ENCODE assay signal across 8 cellular contexts in genomic region chr6:12290490-12290820, GRCh38. TPM values are rescaled to one million over a fixed set of nuclear protein-coding genes. Genes with fewer than 3 reads are reported as not detected.
DNase-seq lines count a peak whose midpoint lies in the region; TF ChIP-seq lines count a peak whose summit lies in the region.

No MANE protein-coding gene starts in this region.

- H2AFZ ChIP-seq in SU-DHL-6 (ENCODE audit: low read depth, low read length, severe bottlenecking), result no peak overlapping the region

- no peak overlapping the region for H3K4me3 ChIP-seq in SU-DHL-6 (ENCODE audit: insufficient read depth, low read length, poor library complexity, severe bottlenecking)
- H3K4me3 ChIP-seq in iPS-11a (ENCODE audit: low read depth, low read length), result peak overlapping the region; percentile 44
- H3K4me3 ChIP-seq in subcutaneous abdominal adipose tissue (ENCODE audit: low read depth in 1 of 5, low read length in 5 of 5), result peak overlapping the region; percentile 41 to 74 (median 69)

- no peak for TF ChIP-seq CTCF in SU-DHL-6 (IDR thresholded peaks at IDR 0.05; ENCODE audit: insufficient read depth, low read length, poor library complexity, severe bottlenecking)

- in situ Hi-C loops in ACHN (cut with HindIII; ENCODE audit: low pct_ligation_motif_present, low pct_unique_long_range_greater_than_20kb, low sequenced_read_pairs), result loop anchor here (10.0 kb wide), 1 partner anchor 314 kb away; no protein-coding TSS in a partner anchor

- H3F3A ChIP-seq in SU-DHL-6 (ENCODE audit: insufficient read depth), result no peaks in the 10 kb centered on the region

- no peaks in the 10 kb centered on the region for H3K27me3 ChIP-seq in SU-DHL-6 (ENCODE audit: low read length)
- peaks cover 4 to 12% (median 11%) of the 10 kb centered on the region in 5 donors for H3K27me3 ChIP-seq in subcutaneous abdominal adipose tissue (ENCODE audit: control insufficient read depth in 5 of 5, insufficient read depth in 4 of 5, low read length in 5 of 5)

- H3K9me3 ChIP-seq in SU-DHL-6 (ENCODE audit: insufficient read depth, low read length) (no peaks in the 10 kb centered on the region), subcutaneous abdominal adipose tissue (ENCODE audit: control insufficient read depth in 5 of 5, low read length in 5 of 5) (no peaks in the 10 kb centered on the region)

- DNase-seq in activated CD4-positive, alpha-beta T cell treated with anti-CD3 and anti-CD28 coated beads, Interleukin-2, amount 10 ng/mL, durations not matched to agents 24 days and 14 days, result no peak
- DNase-seq in activated CD4-positive, alpha-beta T cell treated with anti-CD3 and anti-CD28 coated beads for 1 hour, result no peak
- no peak for DNase-seq in NCI-H128 (lab: John Stamatoyannopoulos, UW; ENCODE audit: unreplicated experiment)
- no peak for DNase-seq in ACHN
- no peak for DNase-seq in stimulated activated CD4-positive, alpha-beta T cell treated with anti-CD3 and anti-CD28 coated beads, Interleukin-15, amount 100 ng/mL, for 24 hours

- peak overlapping the region; percentile 80 for H3K4me3 Mint-ChIP-seq in activated CD4-positive, alpha-beta T cell treated with anti-CD3 and anti-CD28 coated beads, Interleukin-2, amount 10 ng/mL, durations not matched to agents 24 days and 14 days

- H3K27ac Mint-ChIP-seq in activated CD4-positive, alpha-beta T cell treated with anti-CD3 and anti-CD28 coated beads, Interleukin-2, amount 10 ng/mL, durations not matched to agents 24 days and 14 days, result no peak overlapping the region

- no peaks in the 10 kb centered on the region for H3K36me3 Mint-ChIP-seq in activated CD4-positive, alpha-beta T cell treated with anti-CD3 and anti-CD28 coated beads, Interleukin-2, amount 10 ng/mL, durations not matched to agents 24 days and 14 days (ENCODE audit: low read depth)

- H3K4me2 ChIP-seq in SU-DHL-6 (ENCODE audit: low read depth, low read length, poor library complexity, severe bottlenecking), result peak overlapping the region; percentile 48

- H3K79me2 ChIP-seq in SU-DHL-6 (ENCODE audit: insufficient read depth, low read length), result no peaks in the 10 kb centered on the region

- H3K9ac ChIP-seq in SU-DHL-6 (ENCODE audit: low read length), result no peak overlapping the region
- H3K9ac ChIP-seq in subcutaneous abdominal adipose tissue (ENCODE audit: low read length in 5 of 5), result peak overlapping the region in 3 of 5 donors; percentile 4 to 66 (median 30)

- no peaks in the 10 kb centered on the region for H4K20me1 ChIP-seq in SU-DHL-6 (ENCODE audit: low read depth, low read length)

- peaks cover 17% of the 10 kb centered on the region for H3K4me1 Mint-ChIP-seq in activated CD4-positive, alpha-beta T cell treated with anti-CD3 and anti-CD28 coated beads, Interleukin-2, amount 10 ng/mL, durations not matched to agents 24 days and 14 days

- intact Hi-C loops in activated CD4-positive, alpha-beta T cell treated with anti-CD3 and anti-CD28 coated beads, Interleukin-2, amount 10 ng/mL, durations not matched to agents 24 days and 14 days (cut with micrococcal nuclease), result no loop called here

- H3K27me3 Mint-ChIP-seq in activated CD4-positive, alpha-beta T cell treated with anti-CD3 and anti-CD28 coated beads, Interleukin-2, amount 10 ng/mL, durations not matched to agents 24 days and 14 days, result peaks cover 39% of the 10 kb centered on the region

- H3K4me1 ChIP-seq in subcutaneous abdominal adipose tissue (ENCODE audit: control insufficient read depth in 5 of 5, insufficient read depth in 5 of 5, low read length in 5 of 5), result peaks cover 0 to 50% (median 26%) of the 10 kb centered on the region in 5 donors

- no peaks in the 10 kb centered on the region for H3K9me3 Mint-ChIP-seq in activated CD4-positive, alpha-beta T cell treated with anti-CD3 and anti-CD28 coated beads, Interleukin-2, amount 10 ng/mL, durations not matched to agents 24 days and 14 days

- no peak overlapping the region for H3K27ac ChIP-seq in SU-DHL-6 (ENCODE audit: low read depth, low read length)
- no peak overlapping the region for H3K27ac ChIP-seq in subcutaneous abdominal adipose tissue (ENCODE audit: low read depth, low read length)

- H3K36me3 ChIP-seq in SU-DHL-6 (ENCODE audit: low read length) (no peaks in the 10 kb centered on the region), subcutaneous abdominal adipose tissue (ENCODE audit: control insufficient read depth in 5 of 5, insufficient read depth in 5 of 5, low read length in 5 of 5) (no peaks in the 10 kb centered on the region)

- no peaks in the 10 kb centered on the region for H3K9me2 ChIP-seq in SU-DHL-6 (replicated peaks; ENCODE audit: insufficient read depth, low read length)

RNA-seq across cellular contexts. Expression of gene EDN1, which starts 0.3 kb away (rescaled TPM):
- 0.26 TPM in 1 of 2 replicates, not detected in the other for total RNA-seq in activated CD4-positive, alpha-beta T cell treated with anti-CD3 and anti-CD28 coated beads, Interleukin-2, amount 10 ng/mL, durations not matched to agents 24 days and 14 days
